In the genomic region with DNA sequence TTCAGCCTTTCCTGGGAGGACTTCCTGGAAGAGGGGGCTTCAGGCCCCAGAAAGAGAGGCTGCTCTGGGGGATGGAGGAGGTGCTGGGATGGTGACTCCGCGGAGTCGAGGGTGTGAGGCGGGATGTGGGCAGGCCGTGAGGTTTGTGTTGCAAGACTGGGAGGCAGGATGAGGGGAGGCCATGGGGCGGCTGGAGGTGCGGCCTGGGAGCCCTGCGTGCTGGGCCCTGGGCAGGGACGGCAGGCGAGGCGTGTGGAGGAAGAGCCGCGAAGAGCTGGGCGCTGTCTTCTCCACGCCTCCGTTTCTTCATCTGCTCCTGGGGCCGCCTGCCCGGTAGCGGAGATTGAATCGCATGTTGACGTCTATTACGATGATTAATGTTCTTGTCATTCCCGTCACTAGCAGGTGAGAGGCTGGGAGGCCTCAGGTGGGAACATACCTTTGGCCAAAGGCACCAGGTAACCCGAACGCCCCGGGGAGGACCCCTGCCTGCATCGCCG, we compare ENCODE assay signal across 8 cellular contexts. TPM values are rescaled to one million over a fixed set of nuclear protein-coding genes. Genes with fewer than 3 reads are reported as not detected.
DNase-seq lines count a peak whose midpoint lies in the region; ATAC-seq and TF ChIP-seq lines count a peak whose summit lies in the region.

No MANE protein-coding gene starts in this region.

- TF ChIP-seq POLR2A in adrenal gland (IDR thresholded peaks at IDR 0.05): peak in 1 of 2 donors; percentile 24

- peak; percentile 41 to 82 (median 68) for DNase-seq in CD4-positive, CD25-positive, alpha-beta regulatory T cell
- peak; percentile 35 to 87 (median 58) for DNase-seq in T-helper 1 cell
- peak; percentile 57 to 89 (median 84) for DNase-seq in adrenal gland
- peak; percentile 82 for DNase-seq in stimulated activated CD4-positive, alpha-beta T cell treated with anti-CD3 and anti-CD28 coated beads, Interleukin-15, amount 100 ng/mL, for 24 hours

- peaks cover 31% of the 10 kb centered on the region for H3K4me1 ChIP-seq in CD4-positive, CD25-positive, alpha-beta regulatory T cell (ENCODE audit: control insufficient read depth, insufficient read depth, low read length, poor library complexity, severe bottlenecking)
- peaks cover 26 to 50% of the 10 kb centered on the region in 2 donors for H3K4me1 ChIP-seq in adrenal gland (replicated peaks in 1 of 2)

- H3K27ac Mint-ChIP-seq in CD4-positive, CD25-positive, alpha-beta regulatory T cell: peak overlapping the region; percentile 83 to 98 (median 92)

- peaks cover 27% of the 10 kb centered on the region for H3K27me3 Mint-ChIP-seq in CD4-positive, CD25-positive, alpha-beta regulatory T cell

- peak overlapping the region; percentile 19 for H3K4me3 ChIP-seq in CD4-positive, CD25-positive, alpha-beta regulatory T cell (ENCODE audit: low read depth, low read length)
- H3K4me3 ChIP-seq in adrenal gland: peak overlapping the region in 2 of 4 donors; percentile 35 to 55
- H3K4me3 ChIP-seq in iPS-18c (ENCODE audit: insufficient read depth, low read depth, low read length): peak overlapping the region; percentile 44

- ATAC-seq in CD4-positive, CD25-positive, alpha-beta regulatory T cell (ENCODE audit: low read depth in 2 of 2): peak; percentile 19 to 29
- ATAC-seq in HG03280 (IDR thresholded peaks at IDR 0.05; ENCODE audit: unreplicated experiment): peak; percentile 0
- no peak for ATAC-seq in GM21825 (IDR thresholded peaks at IDR 0.05; ENCODE audit: unreplicated experiment)
- ATAC-seq in HG03095 (IDR thresholded peaks at IDR 0.05; ENCODE audit: unreplicated experiment): no peak

- peaks cover 0 to 2% of the 10 kb centered on the region in 2 experiments for H3K9me3 ChIP-seq in CD4-positive, CD25-positive, alpha-beta regulatory T cell (ENCODE audit: control insufficient read depth in 2 of 2, low read length in 2 of 2)
- H3K9me3 ChIP-seq in adrenal gland (replicated peaks in 1 of 3) (no peaks in the 10 kb centered on the region), iPS-18c (ENCODE audit: control insufficient read depth, insufficient read depth, low read length) (peaks cover 2% of the 10 kb centered on the region)

- TF ChIP-seq CTCF in adrenal gland (IDR thresholded peaks at IDR 0.05): no peak

- H3K36me3 Mint-ChIP-seq in CD4-positive, CD25-positive, alpha-beta regulatory T cell: no peaks in the 10 kb centered on the region

- H3K9me3 Mint-ChIP-seq in CD4-positive, CD25-positive, alpha-beta regulatory T cell: peaks cover 0 to 2% (median 0%) of the 10 kb centered on the region in 7 donors

- peak overlapping the region; percentile 84 to 98 (median 91) for H3K4me3 Mint-ChIP-seq in CD4-positive, CD25-positive, alpha-beta regulatory T cell

- intact Hi-C loops in adrenal gland (cut with DNase I): no loop called here

- WGBS in adrenal gland, 4 donors: 0 to 3% (median 2%) methylated on average over 8 to 28 of the region's 28 CpGs

- peaks cover 0 to 15% (median 6%) of the 10 kb centered on the region in 4 donors for H3K4me1 Mint-ChIP-seq in CD4-positive, CD25-positive, alpha-beta regulatory T cell

- H3K27ac ChIP-seq in CD4-positive, CD25-positive, alpha-beta regulatory T cell (ENCODE audit: insufficient read depth, low read length, poor library complexity, severe bottlenecking): peak overlapping the region; percentile 84
- H3K27ac ChIP-seq in adrenal gland: peak overlapping the region in 4 of 5 donors; percentile 30 to 90 (median 64)

- peaks cover 5% of the 10 kb centered on the region for H3K27me3 ChIP-seq in CD4-positive, CD25-positive, alpha-beta regulatory T cell (ENCODE audit: control insufficient read depth, insufficient read depth, low read length)
- peaks cover 4% of the 10 kb centered on the region for H3K27me3 ChIP-seq in adrenal gland

- H3K36me3 ChIP-seq in CD4-positive, CD25-positive, alpha-beta regulatory T cell (ENCODE audit: control insufficient read depth, insufficient read depth, low read length): no peaks in the 10 kb centered on the region
- H3K36me3 ChIP-seq in adrenal gland (replicated peaks in 1 of 2): no peaks in the 10 kb centered on the region

RNA-seq across cellular contexts. Expression of a gene that starts 0.9 kb away (rescaled TPM):
- total RNA-seq in CD4-positive, CD25-positive, alpha-beta regulatory T cell: 14.3 TPM
- 1 to 10 TPM in 1 of 4 donors, under 1 TPM in 3; 0.27 to 1.6 (median 0.33) TPM for polyA plus RNA-seq in CD4-positive, CD25-positive, alpha-beta regulatory T cell
- total RNA-seq in adrenal gland: 100 to 1,000 TPM in 3 of 8 donors, 10 to 100 TPM in 5; 45.9 to 274 (median 85.1) TPM
- 10 to 100 TPM; 24.4 to 75.5 (median 25.3) TPM for polyA plus RNA-seq in adrenal gland

RNA-seq across cellular contexts. Expression of a gene that starts 17.4 kb away (rescaled TPM):
- 0.37 TPM for total RNA-seq in CD4-positive, CD25-positive, alpha-beta regulatory T cell
- polyA plus RNA-seq in CD4-positive, CD25-positive, alpha-beta regulatory T cell: 1 to 10 TPM in 2 of 4 donors, under 1 TPM in 2; 0.42 to 1.7 (median 1.0) TPM
- 10 to 100 TPM in 1 of 8 donors, 1 to 10 TPM in 5, under 1 TPM in 2; 0.85 to 55.0 (median 3.1) TPM for total RNA-seq in adrenal gland
- 10 to 100 TPM in 1 of 3 donors, 1 to 10 TPM in 2; 2.5 to 11.6 (median 3.7) TPM for polyA plus RNA-seq in adrenal gland

RNA-seq across cellular contexts. Expression of a gene that starts 23.7 kb away (rescaled TPM):
- total RNA-seq in CD4-positive, CD25-positive, alpha-beta regulatory T cell: 55.5 TPM
- 10 to 100 TPM in 1 of 4 donors, 1 to 10 TPM in 3; 7.5 to 13.1 (median 8.5) TPM for polyA plus RNA-seq in CD4-positive, CD25-positive, alpha-beta regulatory T cell
- total RNA-seq in adrenal gland: 10 to 100 TPM; 16.7 to 78.4 (median 31.2) TPM
- 100 to 1,000 TPM in 1 of 3 donors, 10 to 100 TPM in 1, 1 to 10 TPM in 1; 1.6 to 109 (median 90.6) TPM for polyA plus RNA-seq in adrenal gland

RNA-seq across cellular contexts. Expression of a gene that starts 37.2 kb away (rescaled TPM):
- 22.5 TPM for total RNA-seq in CD4-positive, CD25-positive, alpha-beta regulatory T cell
- 1 to 10 TPM; 2.4 to 5.4 (median 3.1) TPM for polyA plus RNA-seq in CD4-positive, CD25-positive, alpha-beta regulatory T cell
- 10 to 100 TPM in 6 of 8 donors, 1 to 10 TPM in 2; 8.1 to 16.5 (median 13.2) TPM for total RNA-seq in adrenal gland
- polyA plus RNA-seq in adrenal gland: 10 to 100 TPM in 2 of 3 donors, under 1 TPM in 1; 0.55 to 13.8 (median 11.8) TPM

Comparison
In these comparisons a context has a peak if more than half of its experiments do, and no peak if none do; other contexts are left out.
1. ATAC-seq: peak in CD4-positive, CD25-positive, alpha-beta regulatory T cell (2 of 2) and HG03280 (single experiment); none in GM21825 (single experiment) and HG03095 (single experiment).
2. Peak in every context shown above with its lines, with median percentiles within 50 percentile points of each other: DNase-seq.